Comparison of ENCODE assay signal across 19 cellular contexts in genomic region chr10:102656791-102657371, GRCh38. TPM values are rescaled to one million over a fixed set of nuclear protein-coding genes. Genes with fewer than 3 reads are reported as not detected.
DNase-seq lines count a peak whose midpoint lies in the region; ATAC-seq and TF ChIP-seq lines count a peak whose summit lies in the region.
"Had no signal": no experiment of that assay in that cellular context is flagged by ENCODE, and none has a peak within 500 bp of the region (broad histone marks: within the 10 kb centered on the region; RNA-seq: fewer than 3 reads in every experiment).

No MANE protein-coding gene starts in this region.

- peaks cover 3% of the 10 kb centered on the region for H3K4me1 ChIP-seq in cardiac muscle cell (ENCODE audit: low read depth)
- H3K4me1 ChIP-seq in esophagus squamous epithelium: peaks cover 29 to 87% (median 41%) of the 10 kb centered on the region in 3 donors
- H3K4me1 ChIP-seq in ovary (ENCODE audit: insufficient read depth): peaks cover 11% of the 10 kb centered on the region
- H3K4me1 ChIP-seq in uterus: peaks cover 0 to 10% of the 10 kb centered on the region in 2 donors
- H3K4me1 ChIP-seq: Caco-2 had no signal

- no peak for TF ChIP-seq CTCF in cardiac muscle cell (IDR thresholded peaks at IDR 0.05; ENCODE audit: low read depth, low read length)
- no peak for TF ChIP-seq CTCF in esophagus squamous epithelium (IDR thresholded peaks at IDR 0.05)
- no peak for TF ChIP-seq CTCF in ovary (IDR thresholded peaks at IDR 0.05)
- no peak for TF ChIP-seq CTCF in uterus (IDR thresholded peaks at IDR 0.05)

- H3K27me3 Mint-ChIP-seq in activated T-cell treated with anti-CD3 and anti-CD28 coated beads, Interleukin-2, amount 50 U/mL, for 4 hours (ENCODE audit: low read depth): no peaks in the 10 kb centered on the region
- H3K27me3 Mint-ChIP-seq: activated CD4-positive, alpha-beta memory T cell treated with anti-CD3 and anti-CD28 coated beads, Interleukin-2, amount 10 ng/mL, durations not matched to agents 7 days and 5 days had no signal

- peaks cover 16% of the 10 kb centered on the region for H3K36me3 Mint-ChIP-seq in activated T-cell treated with anti-CD3 and anti-CD28 coated beads, Interleukin-2, amount 50 U/mL, for 4 hours (ENCODE audit: insufficient read depth)
- H3K36me3 Mint-ChIP-seq: natural killer cell had no signal

- WGBS in esophagus squamous epithelium, 2 donors: 82 to 88% methylated on average over 10 to 15 of the region's 42 CpGs
- 88 to 91% (median 90%) methylated on average over 42 of the region's 42 CpGs for WGBS in ovary, 3 donors

- no peak for TF ChIP-seq EP300 in ovary (IDR thresholded peaks at IDR 0.05)

- H3K27ac ChIP-seq in cardiac muscle cell: peak overlapping the region; percentile 48
- peak overlapping the region in 3 of 4 donors; percentile 8 to 70 (median 69) for H3K27ac ChIP-seq in esophagus squamous epithelium
- peak overlapping the region in 1 of 2 donors; percentile 68 for H3K27ac ChIP-seq in ovary
- H3K27ac ChIP-seq in uterus: peak overlapping the region; percentile 42 to 58

- no peak for ATAC-seq in Right ventricle myocardium inferior
- ATAC-seq in GM18511 (IDR thresholded peaks at IDR 0.05; ENCODE audit: unreplicated experiment): no peak
- ATAC-seq in activated T-cell treated with anti-CD3 and anti-CD28 coated beads, Interleukin-2, amount 50 U/mL, for 4 hours: no peak
- no peak for ATAC-seq in HG02642 (IDR thresholded peaks at IDR 0.05; ENCODE audit: poor library complexity, unreplicated experiment)
- ATAC-seq: natural killer cell, right cardiac atrium had no signal

- H3K36me3 ChIP-seq in cardiac muscle cell (peaks cover 40% of the 10 kb centered on the region), esophagus squamous epithelium (peaks cover 14 to 70% (median 29%) of the 10 kb centered on the region in 3 donors), ovary (no peaks in the 10 kb centered on the region), uterus (no peaks in the 10 kb centered on the region)

- no peak overlapping the region for H3K4me3 ChIP-seq in cardiac muscle cell
- H3K4me3 ChIP-seq in esophagus squamous epithelium: no peak overlapping the region
- no peak overlapping the region for H3K4me3 ChIP-seq in ovary
- no peak overlapping the region for H3K4me3 ChIP-seq in uterus

- H3K4me3 Mint-ChIP-seq in activated T-cell treated with anti-CD3 and anti-CD28 coated beads, Interleukin-2, amount 50 U/mL, for 4 hours: no peak overlapping the region
- H3K4me3 Mint-ChIP-seq: activated CD4-positive, alpha-beta memory T cell treated with anti-CD3 and anti-CD28 coated beads, Interleukin-2, amount 10 ng/mL, durations not matched to agents 7 days and 5 days; natural killer cell had no signal

- H3K9me3 ChIP-seq in cardiac muscle cell (ENCODE audit: low read depth) (no peaks in the 10 kb centered on the region), esophagus squamous epithelium (no peaks in the 10 kb centered on the region), ovary (no peaks in the 10 kb centered on the region), uterus (no peaks in the 10 kb centered on the region)
- H3K9me3 ChIP-seq: Caco-2, SK-N-SH had no signal

- H3K4me1 Mint-ChIP-seq in activated T-cell treated with anti-CD3 and anti-CD28 coated beads, Interleukin-2, amount 50 U/mL, for 4 hours (ENCODE audit: low read depth): peaks cover 57% of the 10 kb centered on the region

- intact Hi-C loops in Right ventricle myocardium inferior (cut with DNase I): no loop called here
- intact Hi-C loops in esophagus squamous epithelium (cut with DNase I): no loop called here
- intact Hi-C loops in ovary (cut with DNase I): loop anchor here in 1 of 4 donors (10.0 kb wide), 1 partner anchor 48 kb away; no protein-coding TSS in a partner anchor
- intact Hi-C loops in uterus (cut with DNase I; ENCODE audit: low total_unique reads): no loop called here

- DNase-seq in cardiac muscle cell (ENCODE audit: low read depth in 1 of 2, low spot score in 1 of 2) (no peak), Right ventricle myocardium inferior (ENCODE audit: missing footprints) (no peak), esophagus squamous epithelium (lab: John Stamatoyannopoulos, UW) (no peak), ovary (peak in 3 of 5 donors; percentile 46 to 56 (median 48)), uterus (no peak)
- DNase-seq in activated T-cell treated with anti-CD3 and anti-CD28 coated beads, Interleukin-2, amount 50 U/mL, for 4 hours: no peak
- DNase-seq: activated CD4-positive, alpha-beta memory T cell treated with anti-CD3 and anti-CD28 coated beads, Interleukin-2, amount 10 ng/mL, durations not matched to agents 7 days and 5 days; Caco-2; dermis blood vessel endothelial cell; hypothalamus; natural killer cell; NCI-H187 treated with DMSO at 0.1 percent for 48 hours; NCI-H526; SK-N-SH; stimulated activated CD4-positive, alpha-beta T cell treated with anti-CD3 and anti-CD28 coated beads, Interleukin-2, amount 100 ng/mL, for 48 hours; trophoblast cell had no signal

- no peak for TF ChIP-seq POLR2A in esophagus squamous epithelium (IDR thresholded peaks at IDR 0.05)
- TF ChIP-seq POLR2A in ovary (IDR thresholded peaks at IDR 0.05): no peak
- no peak for TF ChIP-seq POLR2A in uterus (IDR thresholded peaks at IDR 0.05)

- no peaks in the 10 kb centered on the region for H3K27me3 ChIP-seq in cardiac muscle cell
- H3K27me3 ChIP-seq in esophagus squamous epithelium: no peaks in the 10 kb centered on the region
- H3K27me3 ChIP-seq in ovary: no peaks in the 10 kb centered on the region
- no peaks in the 10 kb centered on the region for H3K27me3 ChIP-seq in uterus

- no peaks in the 10 kb centered on the region for H3K9me3 Mint-ChIP-seq in activated T-cell treated with anti-CD3 and anti-CD28 coated beads, Interleukin-2, amount 50 U/mL, for 4 hours
- H3K9me3 Mint-ChIP-seq: activated CD4-positive, alpha-beta memory T cell treated with anti-CD3 and anti-CD28 coated beads, Interleukin-2, amount 10 ng/mL, durations not matched to agents 7 days and 5 days; natural killer cell had no signal

RNA-seq across cellular contexts. Expression of gene TRIM8, which starts 12.6 kb away (rescaled TPM):
- total RNA-seq in cardiac muscle cell (100 and 130 TPM in 2 replicates), Right ventricle myocardium inferior (109 TPM), esophagus squamous epithelium (10 to 100 TPM; 27.6 to 75.9 (median 48.8) TPM), ovary (100 to 1,000 TPM in 2 of 7 donors, 10 to 100 TPM in 5; 48.5 to 120 (median 91.7) TPM), uterus (100 to 1,000 TPM in 2 of 4 donors, 10 to 100 TPM in 2; 71.2 to 119 (median 102) TPM)
- polyA plus RNA-seq in cardiac muscle cell (59.8 and 65.6 TPM in 2 replicates), ovary (10 to 100 TPM; 74.7 to 84.3 TPM)
- 10 to 100 TPM; 53.9 to 67.6 (median 59.9) TPM for total RNA-seq in activated T-cell treated with anti-CD3 and anti-CD28 coated beads, Interleukin-2, amount 50 U/mL, for 4 hours

RNA-seq across cellular contexts. Expression of gene ARL3, which starts 57.3 kb away (rescaled TPM):
- 16.3 and 24.5 TPM in 2 replicates for total RNA-seq in cardiac muscle cell
- 42.2 and 47.3 TPM in 2 replicates for polyA plus RNA-seq in cardiac muscle cell
- 15.4 TPM for total RNA-seq in Right ventricle myocardium inferior
- total RNA-seq in esophagus squamous epithelium: 1 to 10 TPM in 3 of 4 donors, under 1 TPM in 1; 0.87 to 5.0 (median 2.2) TPM
- total RNA-seq in ovary: 10 to 100 TPM in 6 of 7 donors, 1 to 10 TPM in 1; 9.5 to 25.6 (median 23.3) TPM
- polyA plus RNA-seq in ovary: 10 to 100 TPM; 23.0 to 23.9 TPM
- total RNA-seq in uterus: 10 to 100 TPM in 3 of 4 donors, 1 to 10 TPM in 1; 7.1 to 19.9 (median 11.0) TPM
- 1 to 10 TPM; 3.2 to 4.8 (median 3.3) TPM for total RNA-seq in activated T-cell treated with anti-CD3 and anti-CD28 coated beads, Interleukin-2, amount 50 U/mL, for 4 hours

RNA-seq across cellular contexts. Expression of gene SFXN2, which starts 57.6 kb away (rescaled TPM):
- total RNA-seq in cardiac muscle cell (10.5 and 14.2 TPM in 2 replicates), Right ventricle myocardium inferior (0.68 TPM), esophagus squamous epithelium (1 to 10 TPM; 1.4 to 7.8 (median 3.6) TPM), ovary (10 to 100 TPM in 6 of 7 donors, 1 to 10 TPM in 1; 8.7 to 31.2 (median 20.3) TPM), uterus (10 to 100 TPM in 2 of 4 donors, 1 to 10 TPM in 2; 1.2 to 16.9 (median 8.5) TPM)
- polyA plus RNA-seq in cardiac muscle cell (18.6 and 26.1 TPM in 2 replicates), ovary (10 to 100 TPM in 1 of 2 donors, 1 to 10 TPM in 1; 6.2 to 11.8 TPM)
- 10 to 100 TPM; 29.0 to 33.7 (median 31.2) TPM for total RNA-seq in activated T-cell treated with anti-CD3 and anti-CD28 coated beads, Interleukin-2, amount 50 U/mL, for 4 hours

Comparison
In these comparisons a context has a peak if more than half of its experiments do, and no peak if none do; other contexts are left out.
1. DNase-seq: peak in ovary (3 of 5); none in cardiac muscle cell (0 of 2), Right ventricle myocardium inferior (single experiment), esophagus squamous epithelium (single experiment), uterus (0 of 2) and activated T-cell treated with anti-CD3 and anti-CD28 coated beads, Interleukin-2, amount 50 U/mL, for 4 hours (single experiment).